In the genomic region with DNA sequence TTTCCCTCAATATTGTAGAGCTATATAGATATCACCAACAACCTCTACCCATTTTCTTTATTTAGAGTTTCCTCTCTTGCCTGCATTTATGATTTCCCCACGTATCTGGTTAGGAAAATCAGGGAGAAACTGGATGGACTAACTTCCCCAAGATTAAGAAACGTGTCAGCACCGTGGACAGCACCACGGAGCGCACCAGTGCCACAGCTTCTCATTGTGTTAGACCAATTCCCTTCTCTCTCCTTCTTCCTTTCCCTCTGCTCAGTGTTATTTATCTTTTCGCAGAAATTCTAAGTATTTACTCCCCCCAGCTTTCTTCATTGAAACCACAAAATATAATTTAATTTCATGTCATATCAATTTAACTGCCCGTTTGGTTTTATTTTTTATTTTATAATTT, we compare ENCODE assay signal across 8 cellular contexts.
DNase-seq lines count a peak whose midpoint lies in the region; ATAC-seq, FAIRE-seq and TF ChIP-seq lines count a peak whose summit lies in the region.

No MANE protein-coding gene starts in this region.

- no peak overlapping the region for H3K4me3 Mint-ChIP-seq in mesothelial cell of epicardium
- H3K4me3 Mint-ChIP-seq in activated T-helper 17 cell treated with anti-CD3 and anti-CD28 coated beads, Interleukin-2, amount 50 U/mL, for 72 hours, result no peak overlapping the region

- no peak overlapping the region for H3K27ac Mint-ChIP-seq in mesothelial cell of epicardium
- no peak overlapping the region for H3K27ac Mint-ChIP-seq in activated T-helper 17 cell treated with anti-CD3 and anti-CD28 coated beads, Interleukin-2, amount 50 U/mL, for 72 hours

- H3K36me3 Mint-ChIP-seq in mesothelial cell of epicardium, result no peaks in the 10 kb centered on the region
- no peaks in the 10 kb centered on the region for H3K36me3 Mint-ChIP-seq in activated T-helper 17 cell treated with anti-CD3 and anti-CD28 coated beads, Interleukin-2, amount 50 U/mL, for 72 hours (ENCODE audit: low read depth)

- H3K9me3 Mint-ChIP-seq in mesothelial cell of epicardium, result no peaks in the 10 kb centered on the region
- peaks cover 3% of the 10 kb centered on the region for H3K9me3 Mint-ChIP-seq in activated T-helper 17 cell treated with anti-CD3 and anti-CD28 coated beads, Interleukin-2, amount 50 U/mL, for 72 hours

- peaks cover 10% of the 10 kb centered on the region for H3K4me1 Mint-ChIP-seq in mesothelial cell of epicardium
- no peaks in the 10 kb centered on the region for H3K4me1 Mint-ChIP-seq in activated T-helper 17 cell treated with anti-CD3 and anti-CD28 coated beads, Interleukin-2, amount 50 U/mL, for 72 hours

- FAIRE-seq in endometrium (lab: Jason Lieb, UNC), result peak; percentile 67

- TF ChIP-seq CTCF in NB4 (IDR thresholded peaks at IDR 0.05; ENCODE audit: low read depth, low read length), result no peak
- TF ChIP-seq CTCF in mesothelial cell of epicardium (IDR thresholded peaks at IDR 0.05; ENCODE audit: unreplicated experiment), result no peak

- H3K27me3 Mint-ChIP-seq in mesothelial cell of epicardium (ENCODE audit: low read depth), result peaks cover 3% of the 10 kb centered on the region
- no peaks in the 10 kb centered on the region for H3K27me3 Mint-ChIP-seq in activated T-helper 17 cell treated with anti-CD3 and anti-CD28 coated beads, Interleukin-2, amount 50 U/mL, for 72 hours

- TF ChIP-seq POLR2A in NB4 (IDR thresholded peaks at IDR 0.05; ENCODE audit: extremely low read depth, insufficient read length), result no peak

- H3K4me3 ChIP-seq in NB4 (ENCODE audit: low read depth, low read length), result no peak overlapping the region

- no peak for ATAC-seq in activated T-helper 17 cell treated with anti-CD3 and anti-CD28 coated beads, Interleukin-2, amount 50 U/mL, for 72 hours (replicated peaks)
- ATAC-seq in GM19023 (IDR thresholded peaks at IDR 0.05; ENCODE audit: unreplicated experiment), result no peak

- DNase-seq in ELR (ENCODE audit: low read depth) (peak; percentile 68), NB4 (ENCODE audit: low read depth) (peak; percentile 46), mesothelial cell of epicardium (ENCODE audit: low spot score in 2 of 2, unreplicated experiment in 2 of 2) (peak; percentile 48 to 81), cortex of kidney (lab: John Stamatoyannopoulos, UW) (no peak), DMS 273 (lab: John Stamatoyannopoulos, UW; ENCODE audit: unreplicated experiment) (no peak)

Comparison
In these comparisons a context has a peak if more than half of its experiments do, and no peak if none do; other contexts are left out.
1. DNase-seq: peak in ELR (single experiment), NB4 (single experiment) and mesothelial cell of epicardium (2 of 2); none in cortex of kidney (single experiment) and DMS 273 (single experiment).